In genomic region chr1:232980336-232980978, GRCh38 we compare ENCODE assay signal across 21 cellular contexts. TPM values are rescaled to one million over a fixed set of nuclear protein-coding genes. Genes with fewer than 3 reads are reported as not detected.
A peak's percentile ranks its signal among the peaks of the same experiment; 100 is the strongest.
DNase-seq lines count a peak whose midpoint lies in the region; ATAC-seq and TF ChIP-seq lines count a peak whose summit lies in the region.
"Had no signal": no experiment of that assay in that cellular context is flagged by ENCODE, and none has a peak within 500 bp of the region (broad histone marks: within the 10 kb centered on the region; RNA-seq: fewer than 3 reads in every experiment).

No MANE protein-coding gene starts in this region.

- intact Hi-C loops in PC-3 (cut with micrococcal nuclease) (loop anchor here (10.0 kb wide), 1 partner anchor 346 kb away; the partner anchor contains the start of gene SIPA1L2), prostate gland (cut with DNase I) (no loop called here)

- H3K36me3 ChIP-seq in GM23338 (ENCODE audit: insufficient read depth): no peaks in the 10 kb centered on the region
- peaks cover 3% of the 10 kb centered on the region; the same call in 1 of the 2 replicates for H3K36me3 ChIP-seq in PC-3 (ENCODE audit: low read depth, low read length)
- peaks cover 3% of the 10 kb centered on the region for H3K36me3 ChIP-seq in endocrine pancreas (ENCODE audit: control insufficient read depth, insufficient read depth, low read length)
- peaks cover 0 to 6% of the 10 kb centered on the region in 2 donors for H3K36me3 ChIP-seq in prostate gland

- BruUV-seq in PC-3 (replicated peaks; lab: Mats Ljungman, UMichigan): TSS peak; percentile 6

- WGBS in prostate gland: 51% methylated on average over 14 of the region's 14 CpGs

- no peak overlapping the region for H3K27ac Mint-ChIP-seq in GM23338
- H3K27ac Mint-ChIP-seq: activated B cell treated with CpG ODN at 0.5 μM for 24 hours; activated CD8-positive, alpha-beta memory T cell treated with anti-CD3 and anti-CD28 coated beads, Interleukin-2, amount 10 ng/mL, durations not matched to agents 7 days and 5 days; effector memory CD8-positive, alpha-beta T cell; nephron had no signal

- H3K36me3 Mint-ChIP-seq in GM23338 (ENCODE audit: low read depth): peaks cover 30% of the 10 kb centered on the region

- H3K4me3 ChIP-seq in GM23338: no peak overlapping the region
- no peak overlapping the region for H3K4me3 ChIP-seq in PC-3 (ENCODE audit: low read length)
- peak overlapping the region; percentile 40 for H3K4me3 ChIP-seq in endocrine pancreas (ENCODE audit: control insufficient read depth, insufficient read depth, low read length)
- H3K4me3 ChIP-seq in prostate gland: no peak overlapping the region
- H3K4me3 ChIP-seq: BLaER1 treated with 17β-estradiol and CSF1 and Interleukin-3, amounts not matched to agents 10 nM and 100 nM; right lobe of liver had no signal

- H3K27ac ChIP-seq in GM23338 (ENCODE audit: low read depth) (no peak overlapping the region), PC-3 (ENCODE audit: low read length) (no peak overlapping the region), prostate gland (no peak overlapping the region)
- H3K27ac ChIP-seq: BLaER1 treated with 17β-estradiol and CSF1 and Interleukin-3, amounts not matched to agents 10 nM and 100 nM; right lobe of liver had no signal

- no peaks in the 10 kb centered on the region for H3K9me3 Mint-ChIP-seq in GM23338
- H3K9me3 Mint-ChIP-seq: activated B cell treated with CpG ODN at 0.5 μM for 24 hours; effector memory CD8-positive, alpha-beta T cell; nephron had no signal

- DNase-seq in GM23338 (ENCODE audit: low spot score) (peak; percentile 60), PC-3 (no peak), prostate gland (ENCODE audit: low spot score) (peak; percentile 59), NCI-H1417 (lab: John Stamatoyannopoulos, UW) (no peak)
- DNase-seq: activated B cell treated with CpG ODN at 0.5 μM for 24 hours; activated CD8-positive, alpha-beta memory T cell treated with anti-CD3 and anti-CD28 coated beads, Interleukin-2, amount 10 ng/mL, durations not matched to agents 7 days and 5 days; activated naive CD4-positive, alpha-beta T cell treated with Interleukin-2 at 50 U/mL for 16 hours; DMS79; effector memory CD8-positive, alpha-beta T cell; GOT3; left ventricle myocardium superior; MM.1S; NCI-H2081 treated with DMSO at 0.1 percent for 48 hours; NCI-H82; right lobe of liver; stimulated activated CD4-positive, alpha-beta T cell treated with anti-CD3 and anti-CD28 coated beads, Interleukin-2, amount 100 ng/mL, for 48 hours had no signal

- no peak overlapping the region for H3K4me2 ChIP-seq in GM23338
- no peak overlapping the region for H3K4me2 ChIP-seq in PC-3 (ENCODE audit: low read length)
- H3K4me2 ChIP-seq: BLaER1 treated with 17β-estradiol and CSF1 and Interleukin-3, amounts not matched to agents 10 nM and 100 nM had no signal

- TF ChIP-seq CTCF in GM23338 (conservative IDR thresholded peaks at IDR 0.05; ENCODE audit: low read depth in 2 of 2): peak in 1 of 2 experiments; percentile 64; a peak in 3 of 4 replicates
- TF ChIP-seq CTCF in PC-3 (conservative IDR thresholded peaks at IDR 0.05; ENCODE audit: low read depth, low read length): no peak
- peak in 3 of 4 experiments; percentile 28 to 38 (median 33) for TF ChIP-seq CTCF in prostate gland (IDR thresholded peaks at IDR 0.05)

- no peak overlapping the region for H3K4me3 Mint-ChIP-seq in GM23338
- H3K4me3 Mint-ChIP-seq: activated B cell treated with CpG ODN at 0.5 μM for 24 hours; activated CD8-positive, alpha-beta memory T cell treated with anti-CD3 and anti-CD28 coated beads, Interleukin-2, amount 10 ng/mL, durations not matched to agents 7 days and 5 days; effector memory CD8-positive, alpha-beta T cell; nephron had no signal

- CTCF ChIA-PET in PC-3 (lab: Charles Lee): no interaction called here

- no peak for TF ChIP-seq POLR2A in prostate gland (IDR thresholded peaks at IDR 0.05)

- POLR2A ChIA-PET in PC-3 (lab: Charles Lee; ENCODE audit: unreplicated experiment): interaction anchor here (0.7 kb wide), 1 partner anchor 10 kb away, joined by 3 read pairs; no protein-coding TSS in a partner anchor

- H2AFZ ChIP-seq in GM23338 (no peak overlapping the region), PC-3 (ENCODE audit: low read length) (no peak overlapping the region)

- H3F3A ChIP-seq in GM23338 (replicated peaks; ENCODE audit: low read depth) (no peaks in the 10 kb centered on the region), PC-3 (ENCODE audit: low read length, unreplicated experiment) (no peaks in the 10 kb centered on the region)

- ATAC-seq in GM23338 (peak; percentile 81), PC-3 (no peak), HG02852 (IDR thresholded peaks at IDR 0.05; ENCODE audit: unreplicated experiment) (no peak), HG03039 (IDR thresholded peaks at IDR 0.05; ENCODE audit: unreplicated experiment) (no peak)
- ATAC-seq: activated CD8-positive, alpha-beta memory T cell treated with anti-CD3 and anti-CD28 coated beads, Interleukin-2, amount 10 ng/mL, durations not matched to agents 7 days and 5 days; effector memory CD8-positive, alpha-beta T cell; left ventricle myocardium superior; right lobe of liver had no signal

- peaks cover 8% of the 10 kb centered on the region for H3K27me3 Mint-ChIP-seq in GM23338 (ENCODE audit: insufficient read depth, low read depth, poor library complexity)
- H3K27me3 Mint-ChIP-seq: activated B cell treated with CpG ODN at 0.5 μM for 24 hours; activated CD8-positive, alpha-beta memory T cell treated with anti-CD3 and anti-CD28 coated beads, Interleukin-2, amount 10 ng/mL, durations not matched to agents 7 days and 5 days; effector memory CD8-positive, alpha-beta T cell had no signal

- no peaks in the 10 kb centered on the region for H3K9me2 ChIP-seq in GM23338 (ENCODE audit: insufficient read depth)
- H3K9me2 ChIP-seq in PC-3 (replicated peaks; ENCODE audit: low read length): no peaks in the 10 kb centered on the region

- H3K9me3 ChIP-seq in PC-3 (ENCODE audit: low read length): no peaks in the 10 kb centered on the region
- no peaks in the 10 kb centered on the region for H3K9me3 ChIP-seq in endocrine pancreas (ENCODE audit: control insufficient read depth, low read length)
- H3K9me3 ChIP-seq in prostate gland: no peaks in the 10 kb centered on the region
- H3K9me3 ChIP-seq: BLaER1 treated with 17β-estradiol and CSF1 and Interleukin-3, amounts not matched to agents 10 nM and 100 nM; right lobe of liver had no signal

- peaks cover 5% of the 10 kb centered on the region for H3K4me1 ChIP-seq in GM23338 (ENCODE audit: insufficient read depth)
- H3K4me1 ChIP-seq in PC-3 (ENCODE audit: insufficient read depth, low read length): no peaks in the 10 kb centered on the region; the same call in 1 of the 2 replicates
- no peaks in the 10 kb centered on the region for H3K4me1 ChIP-seq in endocrine pancreas (ENCODE audit: control insufficient read depth, insufficient read depth, low read length)
- H3K4me1 ChIP-seq in prostate gland (replicated peaks): no peaks in the 10 kb centered on the region
- H3K4me1 ChIP-seq: right lobe of liver had no signal

- H3K4me1 Mint-ChIP-seq in GM23338: peaks cover 10% of the 10 kb centered on the region

- H3K9ac ChIP-seq in PC-3 (ENCODE audit: low read length) (no peak overlapping the region), endocrine pancreas (ENCODE audit: control insufficient read depth, insufficient read depth, low read length) (no peak overlapping the region)
- H3K9ac ChIP-seq: BLaER1 treated with 17β-estradiol and CSF1 and Interleukin-3, amounts not matched to agents 10 nM and 100 nM had no signal

- H3K79me2 ChIP-seq in GM23338 (replicated peaks; ENCODE audit: insufficient read depth) (no peaks in the 10 kb centered on the region), PC-3 (ENCODE audit: low read length) (no peaks in the 10 kb centered on the region)

- 0 out of 2 replicates have a peak, but pooled peaks cover 6% of the 10 kb centered on the region for H4K20me1 ChIP-seq in GM23338 (replicated peaks; ENCODE audit: insufficient read depth)
- no peaks in the 10 kb centered on the region for H4K20me1 ChIP-seq in PC-3 (ENCODE audit: low read length)
- H4K20me1 ChIP-seq: BLaER1 treated with 17β-estradiol and CSF1 and Interleukin-3, amounts not matched to agents 10 nM and 100 nM had no signal

- H3K27me3 ChIP-seq in GM23338 (ENCODE audit: insufficient read depth) (no peaks in the 10 kb centered on the region), PC-3 (ENCODE audit: low read length) (no peaks in the 10 kb centered on the region), endocrine pancreas (ENCODE audit: control insufficient read depth, insufficient read depth, low read length) (no peaks in the 10 kb centered on the region), prostate gland (replicated peaks; ENCODE audit: insufficient read depth) (no peaks in the 10 kb centered on the region)
- H3K27me3 ChIP-seq: BLaER1 treated with 17β-estradiol and CSF1 and Interleukin-3, amounts not matched to agents 10 nM and 100 nM; right lobe of liver had no signal

TF ChIP-seq in GM23338, 12 proteins besides CTCF, POLR2A, EP300 and RAD21:
- TF ChIP-seq POLR2AphosphoS5 (IDR thresholded peaks at IDR 0.05; ENCODE audit: low read depth): peak; percentile 40; the same call in 1 of the 2 replicates
- TF ChIP-seq EZH2 (IDR thresholded peaks at IDR 0.05; ENCODE audit: low read depth, unreplicated experiment): no peak
- no peak for TF ChIP-seq ZNF331 (CRISPR knock-in tag; IDR thresholded peaks at IDR 0.05; ENCODE audit: low read depth)

RNA-seq across cellular contexts. Expression of gene NTPCR, which starts 30.0 kb away (rescaled TPM):
- total RNA-seq in GM23338 (2014; rRNA removed; shearing (Covaris generic)): 64.1 and 80.7 TPM in 2 replicates
- 150 TPM in 2 replicates for polyA plus RNA-seq in GM23338 (2016; fragmentation: Nextera tagmentation; extraction: Ambion mirVana)
- total RNA-seq in PC-3 (2014; rRNA removed) (17.5 and 43.1 TPM in 2 replicates), prostate gland (10 to 100 TPM; 28.3 to 29.1 TPM)

Comparison
In these comparisons a context has a peak if more than half of its experiments do, and no peak if none do; other contexts are left out.
1. DNase-seq: peak in GM23338 (single experiment) and prostate gland (single experiment); none in PC-3 (single experiment) and NCI-H1417 (0 of 3).